In the genomic region with DNA sequence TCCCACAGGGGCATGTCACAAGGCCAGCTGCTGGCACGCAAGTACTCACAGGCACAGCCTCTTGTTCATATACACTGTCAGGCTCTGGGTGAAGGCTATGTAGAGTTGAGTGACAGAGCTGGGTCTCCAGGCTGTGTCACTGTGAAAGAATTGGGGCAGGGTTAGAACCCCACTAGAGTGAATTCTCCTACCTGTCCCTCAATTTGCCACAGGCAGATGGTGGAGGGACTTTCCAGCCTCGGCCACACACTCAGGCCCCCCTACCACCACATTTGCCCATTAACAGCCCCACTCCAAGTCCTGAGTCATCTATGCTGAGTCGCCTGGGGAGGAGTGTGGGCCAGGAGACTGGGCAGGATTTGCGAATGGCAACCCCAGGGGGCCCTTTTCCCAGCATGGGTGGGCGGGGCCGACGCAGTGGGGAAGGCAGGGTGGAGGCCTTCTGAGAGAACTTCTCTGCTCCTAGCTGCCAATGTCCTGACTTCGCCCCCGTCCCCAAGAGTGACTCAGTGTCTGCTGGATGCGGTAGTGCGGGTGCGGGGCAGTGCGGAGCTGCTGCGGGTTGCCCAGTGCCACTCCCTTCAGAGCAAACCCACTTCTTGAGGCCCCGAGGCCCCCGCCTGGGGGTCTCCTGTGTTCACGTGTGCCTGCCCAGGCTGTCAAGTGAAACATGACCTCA, we compare ENCODE assay signal across 9 cellular contexts. TPM values are rescaled to one million over a fixed set of nuclear protein-coding genes. Genes with fewer than 3 reads are reported as not detected.
A peak's percentile ranks its signal among the peaks of the same experiment; 100 is the strongest.
DNase-seq lines count a peak whose midpoint lies in the region; ATAC-seq and TF ChIP-seq lines count a peak whose summit lies in the region.
"Had no signal": no experiment of that assay in that cellular context is flagged by ENCODE, and none has a peak within 500 bp of the region (broad histone marks: within the 10 kb centered on the region; RNA-seq: fewer than 3 reads in every experiment).

No MANE protein-coding gene starts in this region.

- ATAC-seq in natural killer cell (no peak), HG03354 (IDR thresholded peaks at IDR 0.05; ENCODE audit: poor library complexity, severe bottlenecking, unreplicated experiment) (no peak)
- ATAC-seq in natural killer cell treated with Interleukin-12 subunit alpha and Interleukin-12 subunit beta and Interleukin-15 and Interleukin-18, amount 100 ng/mL, for 72 hours: no peak

- no peak overlapping the region for H2AK5ac ChIP-seq in trophoblast cell (ENCODE audit: low read length)

- H2BK5ac ChIP-seq in trophoblast cell (ENCODE audit: low read depth, low read length, poor library complexity): no peak overlapping the region

- H3K79me1 ChIP-seq in trophoblast cell (ENCODE audit: low read length): peaks cover 4% of the 10 kb centered on the region

- H3K36me3 Mint-ChIP-seq in natural killer cell: no peaks in the 10 kb centered on the region
- H3K36me3 Mint-ChIP-seq in natural killer cell treated with Interleukin-12 subunit alpha and Interleukin-12 subunit beta and Interleukin-15 and Interleukin-18, amount 100 ng/mL, for 72 hours: no peaks in the 10 kb centered on the region
- no peaks in the 10 kb centered on the region for H3K36me3 Mint-ChIP-seq in activated T-cell treated with anti-CD3 and anti-CD28 coated beads, Interleukin-2, amount 50 U/mL, for 24 hours (ENCODE audit: low read depth)

- no peak overlapping the region for H4K12ac ChIP-seq in trophoblast cell (ENCODE audit: low read depth, low read length)

- intact Hi-C loops in natural killer cell (cut with micrococcal nuclease): loop anchor here (10.0 kb wide), 1 partner anchor 50 kb away; no protein-coding TSS in a partner anchor

- H3K27me3 ChIP-seq in NT2/D1 (ENCODE audit: insufficient read depth, insufficient read length): peaks cover 37% of the 10 kb centered on the region
- H3K27me3 ChIP-seq in trophoblast cell (ENCODE audit: insufficient read depth, low read length): peaks cover 20% of the 10 kb centered on the region

- H4K8ac ChIP-seq in trophoblast cell (ENCODE audit: low read depth, low read length): no peak overlapping the region

- H3K9me3 Mint-ChIP-seq in natural killer cell: no peaks in the 10 kb centered on the region
- no peaks in the 10 kb centered on the region for H3K9me3 Mint-ChIP-seq in natural killer cell treated with Interleukin-12 subunit alpha and Interleukin-12 subunit beta and Interleukin-15 and Interleukin-18, amount 100 ng/mL, for 72 hours
- no peaks in the 10 kb centered on the region for H3K9me3 Mint-ChIP-seq in activated T-cell treated with anti-CD3 and anti-CD28 coated beads, Interleukin-2, amount 50 U/mL, for 24 hours

- peak overlapping the region; percentile 66 for H3K9ac ChIP-seq in NT2/D1 (ENCODE audit: insufficient read length, low read depth)
- no peak overlapping the region for H3K9ac ChIP-seq in trophoblast cell (ENCODE audit: low read length)

- H3K27ac Mint-ChIP-seq in natural killer cell: peak overlapping the region; percentile 94 to 98
- H3K27ac Mint-ChIP-seq in natural killer cell treated with Interleukin-12 subunit alpha and Interleukin-12 subunit beta and Interleukin-15 and Interleukin-18, amount 100 ng/mL, for 72 hours: no peak overlapping the region
- no peak overlapping the region for H3K27ac Mint-ChIP-seq in activated T-cell treated with anti-CD3 and anti-CD28 coated beads, Interleukin-2, amount 50 U/mL, for 24 hours

- no peak overlapping the region for H2BK120ac ChIP-seq in trophoblast cell (ENCODE audit: insufficient read depth, low read length, poor library complexity)

- no peaks in the 10 kb centered on the region for H3K36me3 ChIP-seq in NT2/D1 (ENCODE audit: insufficient read depth, insufficient read length, low read length)
- H3K36me3 ChIP-seq in trophoblast cell (ENCODE audit: control insufficient read depth in 1 of 2, insufficient read depth in 2 of 2, low read length in 2 of 2): no peaks in the 10 kb centered on the region
- H3K36me3 ChIP-seq: HAP-1 had no signal

- H3K23ac ChIP-seq in trophoblast cell (ENCODE audit: low read length): no peak overlapping the region

- H3K4me3 ChIP-seq in NT2/D1 (ENCODE audit: insufficient read length, low read depth) (peak overlapping the region; percentile 12), trophoblast cell (ENCODE audit: low read depth, low read length) (no peak overlapping the region)
- H3K4me3 ChIP-seq: HAP-1 had no signal

- no peak overlapping the region for H3K4me3 Mint-ChIP-seq in natural killer cell
- no peak overlapping the region for H3K4me3 Mint-ChIP-seq in natural killer cell treated with Interleukin-12 subunit alpha and Interleukin-12 subunit beta and Interleukin-15 and Interleukin-18, amount 100 ng/mL, for 72 hours
- H3K4me3 Mint-ChIP-seq in activated T-cell treated with anti-CD3 and anti-CD28 coated beads, Interleukin-2, amount 50 U/mL, for 24 hours: no peak overlapping the region

- peaks cover 38 to 67% of the 10 kb centered on the region in 2 donors for H3K4me1 Mint-ChIP-seq in natural killer cell
- H3K4me1 Mint-ChIP-seq in natural killer cell treated with Interleukin-12 subunit alpha and Interleukin-12 subunit beta and Interleukin-15 and Interleukin-18, amount 100 ng/mL, for 72 hours (ENCODE audit: low read depth in 2 of 2): peaks cover 31 to 41% of the 10 kb centered on the region in 2 donors
- peaks cover 43% of the 10 kb centered on the region for H3K4me1 Mint-ChIP-seq in activated T-cell treated with anti-CD3 and anti-CD28 coated beads, Interleukin-2, amount 50 U/mL, for 24 hours (ENCODE audit: low read depth)

- TF ChIP-seq POLR2A in erythroblast (IDR thresholded peaks at IDR 0.05; ENCODE audit: low read length): no peak

- WGBS in trophoblast cell (ENCODE audit: extremely low coverage, insufficient coverage, insufficient read length): no CpG with 5 or more reads among the region's 17 CpGs

- no peak overlapping the region for H3K4ac ChIP-seq in trophoblast cell (ENCODE audit: low read depth, low read length)

- TF ChIP-seq CTCF in natural killer cell (IDR thresholded peaks at IDR 0.05): no peak

- H3K4me1 ChIP-seq in NT2/D1 (ENCODE audit: insufficient read depth, insufficient read length) (peaks cover 19% of the 10 kb centered on the region), trophoblast cell (ENCODE audit: control insufficient read depth in 1 of 2, insufficient read depth in 2 of 2, low read length in 2 of 2) (peaks cover 23 to 33% of the 10 kb centered on the region in 2 experiments)

- no peak overlapping the region for H3K18ac ChIP-seq in trophoblast cell (ENCODE audit: low read length)

- DNase-seq in natural killer cell: peak; percentile 23
- no peak for DNase-seq in natural killer cell treated with Interleukin-12 subunit alpha and Interleukin-12 subunit beta and Interleukin-15 and Interleukin-18, amount 100 ng/mL, for 72 hours (ENCODE audit: low spot score)
- DNase-seq in NT2/D1 (ENCODE audit: low read depth, low spot score): no peak
- peak; percentile 21 to 55 for DNase-seq in erythroblast (lab: John Stamatoyannopoulos, UW)
- DNase-seq in trophoblast cell: peak in 1 of 2 donors; percentile 15
- no peak for DNase-seq in dermis blood vessel endothelial cell
- no peak for DNase-seq in activated T-cell treated with anti-CD3 and anti-CD28 coated beads, Interleukin-2, amount 50 U/mL, for 24 hours

- no peak overlapping the region for H3K27ac ChIP-seq in trophoblast cell (ENCODE audit: low read depth, low read length)

- H4K91ac ChIP-seq in trophoblast cell (ENCODE audit: low read depth, low read length): peak overlapping the region; percentile 16

- peak overlapping the region; percentile 65 for H3K4me2 ChIP-seq in trophoblast cell (ENCODE audit: low read length)

- H3K79me2 ChIP-seq in trophoblast cell (ENCODE audit: control insufficient read depth, insufficient read depth, low read length, poor library complexity): no peaks in the 10 kb centered on the region

- no peaks in the 10 kb centered on the region for H3K27me3 Mint-ChIP-seq in natural killer cell (ENCODE audit: low read depth in 2 of 2)
- no peaks in the 10 kb centered on the region for H3K27me3 Mint-ChIP-seq in natural killer cell treated with Interleukin-12 subunit alpha and Interleukin-12 subunit beta and Interleukin-15 and Interleukin-18, amount 100 ng/mL, for 72 hours
- peaks cover 17% of the 10 kb centered on the region for H3K27me3 Mint-ChIP-seq in activated T-cell treated with anti-CD3 and anti-CD28 coated beads, Interleukin-2, amount 50 U/mL, for 24 hours

- H2AFZ ChIP-seq in trophoblast cell (ENCODE audit: insufficient read depth, low read length, poor library complexity): no peak overlapping the region

- no peak overlapping the region for H2BK12ac ChIP-seq in trophoblast cell (ENCODE audit: low read length)

- H3K9me3 ChIP-seq in NT2/D1 (ENCODE audit: insufficient read depth, low read length) (no peaks in the 10 kb centered on the region), trophoblast cell (ENCODE audit: insufficient read depth, low read depth, low read length) (no peaks in the 10 kb centered on the region)
- H3K9me3 ChIP-seq: HAP-1 had no signal

- H3K14ac ChIP-seq in trophoblast cell (ENCODE audit: low read length): no peak overlapping the region

RNA-seq across cellular contexts. Expression of a gene that starts 50.3 kb away (rescaled TPM):
- total RNA-seq in natural killer cell (1 to 10 TPM; 1.3 to 2.5 (median 1.3) TPM), dermis blood vessel endothelial cell (under 0.01 TPM in 1 of 2 replicates, not detected in the other)
- total RNA-seq in natural killer cell treated with Interleukin-12 subunit alpha and Interleukin-12 subunit beta and Interleukin-15 and Interleukin-18, amount 100 ng/mL, for 72 hours: not detected
- polyA plus RNA-seq in trophoblast cell (2013): 0.37 and 0.38 TPM in 2 replicates

Comparison
In these comparisons a context has a peak if more than half of its experiments do, and no peak if none do; other contexts are left out.
1. DNase-seq: peak in natural killer cell (single experiment) and erythroblast (2 of 2); none in natural killer cell treated with Interleukin-12 subunit alpha and Interleukin-12 subunit beta and Interleukin-15 and Interleukin-18, amount 100 ng/mL, for 72 hours (single experiment), NT2/D1 (single experiment), dermis blood vessel endothelial cell (single experiment) and activated T-cell treated with anti-CD3 and anti-CD28 coated beads, Interleukin-2, amount 50 U/mL, for 24 hours (single experiment).
2. H3K27ac Mint-ChIP-seq: peak in natural killer cell (2 of 2); none in natural killer cell treated with Interleukin-12 subunit alpha and Interleukin-12 subunit beta and Interleukin-15 and Interleukin-18, amount 100 ng/mL, for 72 hours (0 of 2) and activated T-cell treated with anti-CD3 and anti-CD28 coated beads, Interleukin-2, amount 50 U/mL, for 24 hours (single experiment).